ENCODE assay signal across 15 cellular contexts in genomic region chr16:10126686-10127085, GRCh38. TPM values are rescaled to one million over a fixed set of nuclear protein-coding genes. Genes with fewer than 3 reads are reported as not detected.
DNase-seq lines count a peak whose midpoint lies in the region; ATAC-seq and TF ChIP-seq lines count a peak whose summit lies in the region.
"Had no signal": no experiment of that assay in that cellular context is flagged by ENCODE, and none has a peak within 500 bp of the region (broad histone marks: within the 10 kb centered on the region; RNA-seq: fewer than 3 reads in every experiment).

No MANE protein-coding gene starts in this region.

- DNase-seq in Calu3 (peak; percentile 46), T1000 (lab: John Stamatoyannopoulos, UW) (peak; percentile 44), fibroblast of peridontal ligament (ENCODE audit: extremely low read depth) (peak; percentile 94), retinal pigment epithelial cell (ENCODE audit: low read depth) (peak; percentile 75), NCI-H524 treated with DMSO at 0.1 percent for 48 hours (lab: John Stamatoyannopoulos, UW) (no peak), HUDEP-2 (lab: John Stamatoyannopoulos, UW; ENCODE audit: unreplicated experiment in 76 of 76) (no peak)
- no peak for DNase-seq in activated T-helper 1 cell treated with anti-CD3 and anti-CD28 coated beads, Interleukin-12 subunit alpha, Interleukin-12 subunit beta, Interleukin-2, Interleukin-4 antibody, amounts not matched to agents 30 ng/mL and 10 ng/mL and 1 ng/mL, durations not matched to agents 14 hours and 24 hours and 36 hours (ENCODE audit: low spot score)
- DNase-seq: activated naive CD4-positive, alpha-beta T cell treated with Interleukin-2 at 50 U/mL for 16 hours; H9; naive thymus-derived CD8-positive, alpha-beta T cell; NCI-H446 treated with DMSO at 0.1 percent for 48 hours; psoas muscle; stimulated activated CD4-positive, alpha-beta T cell treated with anti-CD3 and anti-CD28 coated beads, Interleukin-1b, Interleukin-23, amount 100 ng/mL, for 48 hours; stimulated activated CD8-positive, alpha-beta memory T cell treated with anti-CD3 and anti-CD28 coated beads, Interleukin-4, amount 100 ng/mL, for 48 hours had no signal

- BruUV-seq in Calu3 (replicated peaks; lab: Mats Ljungman, UMichigan): no TSS peak

- no peak overlapping the region for H3K4me3 ChIP-seq in retinal pigment epithelial cell (ENCODE audit: low read length)
- H3K4me3 ChIP-seq: psoas muscle had no signal

- no peaks in the 10 kb centered on the region for H3K9me3 Mint-ChIP-seq in Calu3 (ENCODE audit: low read depth, unreplicated experiment)
- no peaks in the 10 kb centered on the region for H3K9me3 Mint-ChIP-seq in activated T-helper 1 cell treated with anti-CD3 and anti-CD28 coated beads, Interleukin-12 subunit alpha, Interleukin-12 subunit beta, Interleukin-2, Interleukin-4 antibody, amounts not matched to agents 30 ng/mL and 10 ng/mL and 1 ng/mL, durations not matched to agents 14 hours and 24 hours and 36 hours
- H3K9me3 Mint-ChIP-seq: H9 had no signal

- ATAC-seq in GM18511 (IDR thresholded peaks at IDR 0.05; ENCODE audit: unreplicated experiment): no peak
- ATAC-seq: naive thymus-derived CD8-positive, alpha-beta T cell; psoas muscle had no signal

- no peaks in the 10 kb centered on the region for H3K27me3 Mint-ChIP-seq in Calu3 (ENCODE audit: unreplicated experiment)
- no peaks in the 10 kb centered on the region for H3K27me3 Mint-ChIP-seq in activated T-helper 1 cell treated with anti-CD3 and anti-CD28 coated beads, Interleukin-12 subunit alpha, Interleukin-12 subunit beta, Interleukin-2, Interleukin-4 antibody, amounts not matched to agents 30 ng/mL and 10 ng/mL and 1 ng/mL, durations not matched to agents 14 hours and 24 hours and 36 hours (ENCODE audit: insufficient read depth)

- H3K4me1 Mint-ChIP-seq in Calu3 (ENCODE audit: low read depth, unreplicated experiment): peaks cover 57% of the 10 kb centered on the region
- no peaks in the 10 kb centered on the region for H3K4me1 Mint-ChIP-seq in activated T-helper 1 cell treated with anti-CD3 and anti-CD28 coated beads, Interleukin-12 subunit alpha, Interleukin-12 subunit beta, Interleukin-2, Interleukin-4 antibody, amounts not matched to agents 30 ng/mL and 10 ng/mL and 1 ng/mL, durations not matched to agents 14 hours and 24 hours and 36 hours (ENCODE audit: low read depth)
- H3K4me1 Mint-ChIP-seq: naive thymus-derived CD8-positive, alpha-beta T cell had no signal

- H3K36me3 Mint-ChIP-seq in Calu3 (ENCODE audit: insufficient read depth, unreplicated experiment): peaks cover 3% of the 10 kb centered on the region
- H3K36me3 Mint-ChIP-seq in activated T-helper 1 cell treated with anti-CD3 and anti-CD28 coated beads, Interleukin-12 subunit alpha, Interleukin-12 subunit beta, Interleukin-2, Interleukin-4 antibody, amounts not matched to agents 30 ng/mL and 10 ng/mL and 1 ng/mL, durations not matched to agents 14 hours and 24 hours and 36 hours (ENCODE audit: low read depth): no peaks in the 10 kb centered on the region
- H3K36me3 Mint-ChIP-seq: naive thymus-derived CD8-positive, alpha-beta T cell had no signal

- CTCF ChIA-PET in Calu3 (lab: Charles Lee): interaction anchor here (0.6 to 0.8 kb wide), 5 partner anchors 46 to 975 kb away, joined by 3 to 5 read pairs (median 3); partner anchors contain the start of gene GRIN2A

- intact Hi-C loops in Calu3 (cut with micrococcal nuclease; ENCODE audit: unreplicated experiment): no loop called here
- intact Hi-C loops in activated T-helper 1 cell treated with anti-CD3 and anti-CD28 coated beads, Interleukin-12 subunit alpha, Interleukin-12 subunit beta, Interleukin-2, Interleukin-4 antibody, amounts not matched to agents 30 ng/mL and 10 ng/mL and 1 ng/mL, durations not matched to agents 14 hours and 24 hours and 36 hours (cut with micrococcal nuclease): no loop called here

- peak overlapping the region; percentile 84 for H3K27ac Mint-ChIP-seq in Calu3 (ENCODE audit: unreplicated experiment)
- no peak overlapping the region for H3K27ac Mint-ChIP-seq in activated T-helper 1 cell treated with anti-CD3 and anti-CD28 coated beads, Interleukin-12 subunit alpha, Interleukin-12 subunit beta, Interleukin-2, Interleukin-4 antibody, amounts not matched to agents 30 ng/mL and 10 ng/mL and 1 ng/mL, durations not matched to agents 14 hours and 24 hours and 36 hours
- H3K27ac Mint-ChIP-seq: H9; naive thymus-derived CD8-positive, alpha-beta T cell had no signal

- H3K4me3 Mint-ChIP-seq in Calu3 (ENCODE audit: low read depth, unreplicated experiment): no peak overlapping the region
- H3K4me3 Mint-ChIP-seq in activated T-helper 1 cell treated with anti-CD3 and anti-CD28 coated beads, Interleukin-12 subunit alpha, Interleukin-12 subunit beta, Interleukin-2, Interleukin-4 antibody, amounts not matched to agents 30 ng/mL and 10 ng/mL and 1 ng/mL, durations not matched to agents 14 hours and 24 hours and 36 hours: no peak overlapping the region
- H3K4me3 Mint-ChIP-seq: H9; naive thymus-derived CD8-positive, alpha-beta T cell had no signal

- TF ChIP-seq CTCF in Calu3 (IDR thresholded peaks at IDR 0.05; ENCODE audit: unreplicated experiment): no peak
- no peak for TF ChIP-seq CTCF in retinal pigment epithelial cell (conservative IDR thresholded peaks at IDR 0.05; ENCODE audit: low read depth, low read length)

RNA-seq across cellular contexts. Expression of gene GRIN2A, which starts 55.5 kb away (rescaled TPM):
- total RNA-seq in Calu3 (2022): 34.6 and 46.9 TPM in 2 replicates
- not detected in 2 replicates for total RNA-seq in activated T-helper 1 cell treated with anti-CD3 and anti-CD28 coated beads, Interleukin-12 subunit alpha, Interleukin-12 subunit beta, Interleukin-2, Interleukin-4 antibody, amounts not matched to agents 30 ng/mL and 10 ng/mL and 1 ng/mL, durations not matched to agents 14 hours and 24 hours and 36 hours
- total RNA-seq: naive thymus-derived CD8-positive, alpha-beta T cell had no signal

Comparison
In these comparisons a context has a peak if more than half of its experiments do, and no peak if none do; other contexts are left out.
1. DNase-seq: peak in Calu3 (single experiment), T1000 (single experiment), fibroblast of peridontal ligament (single experiment) and retinal pigment epithelial cell (single experiment); none in activated T-helper 1 cell treated with anti-CD3 and anti-CD28 coated beads, Interleukin-12 subunit alpha, Interleukin-12 subunit beta, Interleukin-2, Interleukin-4 antibody, amounts not matched to agents 30 ng/mL and 10 ng/mL and 1 ng/mL, durations not matched to agents 14 hours and 24 hours and 36 hours (single experiment), NCI-H524 treated with DMSO at 0.1 percent for 48 hours (single experiment) and HUDEP-2 (0 of 76).
2. RNA of gene GRIN2A, which starts 55.5 kb away (total RNA-seq): 34.6 to 46.9 TPM in Calu3; not detected in activated T-helper 1 cell treated with anti-CD3 and anti-CD28 coated beads, Interleukin-12 subunit alpha, Interleukin-12 subunit beta, Interleukin-2, Interleukin-4 antibody, amounts not matched to agents 30 ng/mL and 10 ng/mL and 1 ng/mL, durations not matched to agents 14 hours and 24 hours and 36 hours; every median in the first group is over 10 times any median in the second.